Comparison of ENCODE assay signal across 1 cellular context in the genomic region with DNA sequence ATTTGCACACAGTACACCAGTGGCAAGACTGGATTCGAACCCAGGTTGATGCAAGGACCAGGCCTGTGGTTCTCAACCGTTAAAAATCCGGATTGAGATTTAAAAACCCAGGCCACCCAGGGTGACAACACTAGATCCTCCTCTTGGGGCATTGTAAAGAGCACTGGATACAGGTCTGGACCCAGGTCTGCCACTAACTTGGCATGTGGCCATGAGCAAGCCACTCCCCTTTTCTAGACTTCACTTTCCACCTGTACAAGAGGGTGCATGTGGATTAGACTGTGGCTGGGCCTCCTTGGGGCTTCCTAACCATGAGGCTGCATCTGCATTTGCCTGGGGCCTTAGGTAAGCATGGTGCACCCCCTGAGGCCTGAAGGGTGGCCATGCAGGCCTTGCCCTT.
TF ChIP-seq lines count a peak whose summit lies in the region.

No MANE protein-coding gene starts in this region.

TF ChIP-seq in SK-N-SH treated with all-trans-retinoic acid at 6 μM for 48 hours, 23 proteins besides CTCF, POLR2A, EP300 and RAD21 (continued from another document):
- TF ChIP-seq, protein P1, sequence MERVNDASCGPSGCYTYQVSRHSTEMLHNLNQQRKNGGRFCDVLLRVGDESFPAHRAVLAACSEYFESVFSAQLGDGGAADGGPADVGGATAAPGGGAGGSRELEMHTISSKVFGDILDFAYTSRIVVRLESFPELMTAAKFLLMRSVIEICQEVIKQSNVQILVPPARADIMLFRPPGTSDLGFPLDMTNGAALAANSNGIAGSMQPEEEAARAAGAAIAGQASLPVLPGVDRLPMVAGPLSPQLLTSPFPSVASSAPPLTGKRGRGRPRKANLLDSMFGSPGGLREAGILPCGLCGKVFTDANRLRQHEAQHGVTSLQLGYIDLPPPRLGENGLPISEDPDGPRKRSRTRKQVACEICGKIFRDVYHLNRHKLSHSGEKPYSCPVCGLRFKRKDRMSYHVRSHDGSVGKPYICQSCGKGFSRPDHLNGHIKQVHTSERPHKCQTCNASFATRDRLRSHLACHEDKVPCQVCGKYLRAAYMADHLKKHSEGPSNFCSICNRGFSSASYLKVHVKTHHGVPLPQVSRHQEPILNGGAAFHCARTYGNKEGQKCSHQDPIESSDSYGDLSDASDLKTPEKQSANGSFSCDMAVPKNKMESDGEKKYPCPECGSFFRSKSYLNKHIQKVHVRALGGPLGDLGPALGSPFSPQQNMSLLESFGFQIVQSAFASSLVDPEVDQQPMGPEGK (CRISPR knock-in tag; IDR thresholded peaks at IDR 0.05; ENCODE audit: borderline replicate concordance), result no peak
- TF ChIP-seq, protein P2, sequence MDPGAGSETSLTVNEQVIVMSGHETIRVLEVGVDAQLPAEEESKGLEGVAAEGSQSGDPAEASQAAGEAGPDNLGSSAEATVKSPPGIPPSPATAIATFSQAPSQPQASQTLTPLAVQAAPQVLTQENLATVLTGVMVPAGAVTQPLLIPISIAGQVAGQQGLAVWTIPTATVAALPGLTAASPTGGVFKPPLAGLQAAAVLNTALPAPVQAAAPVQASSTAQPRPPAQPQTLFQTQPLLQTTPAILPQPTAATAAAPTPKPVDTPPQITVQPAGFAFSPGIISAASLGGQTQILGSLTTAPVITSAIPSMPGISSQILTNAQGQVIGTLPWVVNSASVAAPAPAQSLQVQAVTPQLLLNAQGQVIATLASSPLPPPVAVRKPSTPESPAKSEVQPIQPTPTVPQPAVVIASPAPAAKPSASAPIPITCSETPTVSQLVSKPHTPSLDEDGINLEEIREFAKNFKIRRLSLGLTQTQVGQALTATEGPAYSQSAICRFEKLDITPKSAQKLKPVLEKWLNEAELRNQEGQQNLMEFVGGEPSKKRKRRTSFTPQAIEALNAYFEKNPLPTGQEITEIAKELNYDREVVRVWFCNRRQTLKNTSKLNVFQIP (CRISPR knock-in tag; IDR thresholded peaks at IDR 0.05; ENCODE audit: borderline replicate concordance, low read depth), result no peak
- TF ChIP-seq TCF4 (CRISPR knock-in tag; IDR thresholded peaks at IDR 0.05; ENCODE audit: borderline replicate concordance) (no peak), RARB (CRISPR knock-in tag; IDR thresholded peaks at IDR 0.05) (no peak), ESRRG (CRISPR knock-in tag; IDR thresholded peaks at IDR 0.05) (no peak), ZFP3 (CRISPR knock-in tag; IDR thresholded peaks at IDR 0.05) (no peak), CSDC2 (CRISPR knock-in tag; IDR thresholded peaks at IDR 0.05) (no peak), ZC3H10 (CRISPR knock-in tag; IDR thresholded peaks at IDR 0.05) (no peak), TOX (CRISPR knock-in tag; IDR thresholded peaks at IDR 0.05; ENCODE audit: borderline replicate concordance) (no peak), ZFP30 (CRISPR knock-in tag; IDR thresholded peaks at IDR 0.05) (no peak)
- TF ChIP-seq, protein P3, sequence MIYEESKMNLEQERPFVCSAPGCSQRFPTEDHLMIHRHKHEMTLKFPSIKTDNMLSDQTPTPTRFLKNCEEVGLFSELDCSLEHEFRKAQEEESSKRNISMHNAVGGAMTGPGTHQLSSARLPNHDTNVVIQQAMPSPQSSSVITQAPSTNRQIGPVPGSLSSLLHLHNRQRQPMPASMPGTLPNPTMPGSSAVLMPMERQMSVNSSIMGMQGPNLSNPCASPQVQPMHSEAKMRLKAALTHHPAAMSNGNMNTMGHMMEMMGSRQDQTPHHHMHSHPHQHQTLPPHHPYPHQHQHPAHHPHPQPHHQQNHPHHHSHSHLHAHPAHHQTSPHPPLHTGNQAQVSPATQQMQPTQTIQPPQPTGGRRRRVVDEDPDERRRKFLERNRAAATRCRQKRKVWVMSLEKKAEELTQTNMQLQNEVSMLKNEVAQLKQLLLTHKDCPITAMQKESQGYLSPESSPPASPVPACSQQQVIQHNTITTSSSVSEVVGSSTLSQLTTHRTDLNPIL (CRISPR knock-in tag; IDR thresholded peaks at IDR 0.05; ENCODE audit: low read depth), result no peak
